Comparison of ENCODE assay signal across 12 cellular contexts in genomic region chr10:43867667-43868361, GRCh38.
DNase-seq lines count a peak whose midpoint lies in the region; TF ChIP-seq lines count a peak whose summit lies in the region.
"Had no signal": no experiment of that assay in that cellular context is flagged by ENCODE, and none has a peak within 500 bp of the region (broad histone marks: within the 10 kb centered on the region; RNA-seq: fewer than 3 reads in every experiment).

No MANE protein-coding gene starts in this region.

- no peaks in the 10 kb centered on the region for H3K36me3 ChIP-seq in transverse colon

- H3K27ac ChIP-seq in transverse colon = peak overlapping the region in 3 of 4 donors; percentile 21 to 44 (median 22)
- H3K27ac ChIP-seq: body of pancreas had no signal

- H3K4me3 ChIP-seq in transverse colon = no peak overlapping the region
- H3K4me3 ChIP-seq: body of pancreas had no signal

- in situ Hi-C loops in transverse colon (cut with MboI; ENCODE audit: low pct_ligation_motif_present in 1 of 4, low pct_unique_long_range_greater_than_20kb in 1 of 4, low sequenced_read_pairs in 3 of 4) = no loop called here

- DNase-seq in activated CD8-positive, alpha-beta memory T cell treated with anti-CD3 and anti-CD28 coated beads for 24 hours = peak; percentile 33
- no peak for DNase-seq in activated CD8-positive, alpha-beta memory T cell treated with anti-CD3 and anti-CD28 coated beads, Interleukin-2, amount 50 U/mL, for 48 hours
- DNase-seq in amniotic epithelial cell (ENCODE audit: low read depth) (peak; percentile 73), hepatic stellate cell (ENCODE audit: low spot score) (peak; percentile 96), transverse colon (no peak), foreskin melanocyte (no peak), occipital lobe (lab: John Stamatoyannopoulos, UW) (no peak), DMS153 treated with DMSO at 0.1 percent for 48 hours (lab: John Stamatoyannopoulos, UW; ENCODE audit: unreplicated experiment) (no peak)
- DNase-seq: 8988T, body of pancreas, NCI-H1694 treated with DMSO at 0.1 percent for 48 hours, OCI-M1 had no signal

- H3K4me1 ChIP-seq in transverse colon = peaks cover 0 to 17% (median 12%) of the 10 kb centered on the region in 4 donors

- no peak for TF ChIP-seq EP300 in transverse colon (IDR thresholded peaks at IDR 0.05; ENCODE audit: low read depth)

- no peaks in the 10 kb centered on the region for H3K9me3 ChIP-seq in transverse colon
- H3K9me3 ChIP-seq: body of pancreas had no signal

- TF ChIP-seq POLR2A in transverse colon (IDR thresholded peaks at IDR 0.05) = no peak

- TF ChIP-seq CTCF in transverse colon (IDR thresholded peaks at IDR 0.05) = no peak

- 65 to 76% methylated on average over 2 to 12 of the region's 12 CpGs for WGBS in transverse colon (ENCODE audit: low coverage in 1 of 2), 2 donors

- intact Hi-C loops in transverse colon (cut with DNase I; ENCODE audit: low total_unique reads) = no loop called here

- no peaks in the 10 kb centered on the region for H3K27me3 ChIP-seq in transverse colon
- H3K27me3 ChIP-seq: body of pancreas had no signal

Comparison
In these comparisons a context has a peak if more than half of its experiments do, and no peak if none do; other contexts are left out.
1. DNase-seq: peak in activated CD8-positive, alpha-beta memory T cell treated with anti-CD3 and anti-CD28 coated beads for 24 hours (single experiment), amniotic epithelial cell (single experiment) and hepatic stellate cell (single experiment); none in activated CD8-positive, alpha-beta memory T cell treated with anti-CD3 and anti-CD28 coated beads, Interleukin-2, amount 50 U/mL, for 48 hours (single experiment), transverse colon (single experiment), foreskin melanocyte (single experiment), occipital lobe (single experiment) and DMS153 treated with DMSO at 0.1 percent for 48 hours (single experiment).